ENCODE assay signal across 1 cellular context in the genomic region with DNA sequence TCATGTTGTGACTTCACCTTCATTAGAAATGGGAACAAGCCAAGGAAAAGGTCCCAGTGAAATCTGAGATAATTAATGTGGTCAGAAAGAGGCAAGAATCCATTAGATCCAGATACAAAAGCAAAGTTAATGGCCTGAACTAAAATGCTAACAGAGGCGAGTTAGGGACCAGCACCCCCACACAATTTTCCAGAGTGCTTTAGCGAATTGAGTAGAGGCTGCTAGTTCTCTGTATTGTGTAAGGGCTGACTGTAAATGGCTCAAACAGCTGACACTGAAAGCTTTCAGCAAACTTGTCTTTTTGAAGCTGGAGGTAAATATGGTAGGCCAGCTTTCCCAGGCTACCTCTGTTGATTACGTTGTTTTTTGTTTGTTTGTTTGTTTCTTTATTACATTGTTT.
TF ChIP-seq lines count a peak whose summit lies in the region.

No MANE protein-coding gene starts in this region.

TF ChIP-seq in HEK293, 187 proteins besides CTCF, POLR2A, EP300 and RAD21 (continued from another document):
- TF ChIP-seq, protein P1, sequence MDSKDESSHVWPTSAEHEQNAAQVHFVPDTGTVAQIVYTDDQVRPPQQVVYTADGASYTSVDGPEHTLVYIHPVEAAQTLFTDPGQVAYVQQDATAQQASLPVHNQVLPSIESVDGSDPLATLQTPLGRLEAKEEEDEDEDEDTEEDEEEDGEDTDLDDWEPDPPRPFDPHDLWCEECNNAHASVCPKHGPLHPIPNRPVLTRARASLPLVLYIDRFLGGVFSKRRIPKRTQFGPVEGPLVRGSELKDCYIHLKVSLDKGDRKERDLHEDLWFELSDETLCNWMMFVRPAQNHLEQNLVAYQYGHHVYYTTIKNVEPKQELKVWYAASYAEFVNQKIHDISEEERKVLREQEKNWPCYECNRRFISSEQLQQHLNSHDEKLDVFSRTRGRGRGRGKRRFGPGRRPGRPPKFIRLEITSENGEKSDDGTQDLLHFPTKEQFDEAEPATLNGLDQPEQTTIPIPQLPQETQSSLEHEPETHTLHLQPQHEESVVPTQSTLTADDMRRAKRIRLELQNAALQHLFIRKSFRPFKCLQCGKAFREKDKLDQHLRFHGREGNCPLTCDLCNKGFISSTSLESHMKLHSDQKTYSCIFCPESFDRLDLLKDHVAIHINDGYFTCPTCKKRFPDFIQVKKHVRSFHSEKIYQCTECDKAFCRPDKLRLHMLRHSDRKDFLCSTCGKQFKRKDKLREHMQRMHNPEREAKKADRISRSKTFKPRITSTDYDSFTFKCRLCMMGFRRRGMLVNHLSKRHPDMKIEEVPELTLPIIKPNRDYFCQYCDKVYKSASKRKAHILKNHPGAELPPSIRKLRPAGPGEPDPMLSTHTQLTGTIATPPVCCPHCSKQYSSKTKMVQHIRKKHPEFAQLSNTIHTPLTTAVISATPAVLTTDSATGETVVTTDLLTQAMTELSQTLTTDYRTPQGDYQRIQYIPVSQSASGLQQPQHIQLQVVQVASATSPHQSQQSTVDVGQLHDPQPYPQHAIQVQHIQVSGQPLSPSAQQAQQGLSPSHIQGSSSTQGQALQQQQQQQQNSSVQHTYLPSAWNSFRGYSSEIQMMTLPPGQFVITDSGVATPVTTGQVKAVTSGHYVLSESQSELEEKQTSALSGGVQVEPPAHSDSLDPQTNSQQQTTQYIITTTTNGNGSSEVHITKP (tag by site-specific recombination; IDR thresholded peaks at IDR 0.05), result peak; percentile 48; the same call in 1 of the 2 replicates
- TF ChIP-seq HIC1 (tag by site-specific recombination; IDR thresholded peaks at IDR 0.05) (peak; percentile 37; the same call in 1 of the 2 replicates), ZNF202 (tag by site-specific recombination; IDR thresholded peaks at IDR 0.05; ENCODE audit: borderline replicate concordance) (no peak), OSR2 (tag by site-specific recombination; IDR thresholded peaks at IDR 0.05) (peak; percentile 39; the same call in 1 of the 2 replicates)
